Comparison of ENCODE assay signal across 7 cellular contexts in the genomic region with DNA sequence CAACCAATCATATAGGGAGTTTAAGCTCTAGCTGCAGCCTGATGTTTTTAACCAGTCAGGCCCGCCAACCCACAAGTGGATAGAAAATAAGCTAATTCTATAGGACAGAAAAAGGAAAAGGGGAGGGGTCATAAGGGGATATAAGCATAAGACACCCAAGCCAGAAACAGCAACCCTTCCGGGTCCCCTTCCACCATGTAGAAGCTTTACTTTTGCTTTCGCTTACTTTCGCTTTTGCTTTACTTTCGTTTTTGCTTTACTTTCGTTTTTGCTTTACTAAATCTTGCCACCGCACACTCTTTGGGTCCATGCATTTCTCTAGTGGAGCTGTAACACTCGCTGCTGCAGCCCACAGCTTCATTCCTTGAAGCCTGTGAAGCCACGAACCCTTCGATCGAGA.
DNase-seq lines count a peak whose midpoint lies in the region; ATAC-seq and TF ChIP-seq lines count a peak whose summit lies in the region.
"Not testable (repeated sequence)": the region's sequence is repeated elsewhere in the genome, so short reads cannot be mapped to it uniquely, and the experiment has no call there.

No MANE protein-coding gene starts in this region.

- POLR2A ChIA-PET in PC-9 (lab: Charles Lee; ENCODE audit: unreplicated experiment); activated CD8-positive, alpha-beta T cell treated with anti-CD3 and anti-CD28 coated beads for 36 hours (lab: Charles Lee): not testable (repeated sequence)

- not testable (repeated sequence) for H3F3A ChIP-seq in PC-9 (ENCODE audit: insufficient read depth, low read depth)

- peak; percentile 1 for DNase-seq in EH (ENCODE audit: low read depth)
- DNase-seq in M059J (ENCODE audit: low read depth), result peak; percentile 50
- DNase-seq in PC-9, result peak in 1 of 2 experiments; percentile 3
- DNase-seq in activated CD8-positive, alpha-beta T cell treated with anti-CD3 and anti-CD28 coated beads for 36 hours, result peak; percentile 21
- DNase-seq in immature natural killer cell, result peak in 2 of 3 donors; percentile 6 to 45

- H3K27ac ChIP-seq in PC-9, result not testable (repeated sequence)

- intact Hi-C loops in PC-9 (cut with micrococcal nuclease; ENCODE audit: unreplicated experiment); activated CD8-positive, alpha-beta T cell treated with anti-CD3 and anti-CD28 coated beads for 36 hours (cut with micrococcal nuclease): not testable (repeated sequence)

- TF ChIP-seq CTCF in PC-9 (conservative IDR thresholded peaks at IDR 0.05); activated CD8-positive, alpha-beta T cell treated with anti-CD3 and anti-CD28 coated beads for 36 hours (IDR thresholded peaks at IDR 0.05): not testable (repeated sequence)

- not testable (repeated sequence) for H3K9me3 ChIP-seq in PC-9 (ENCODE audit: insufficient read depth, low read depth)

- peak overlapping the region; percentile 78 for H3K4me2 ChIP-seq in PC-9

- not testable (repeated sequence) for H3K27me3 ChIP-seq in PC-9 (ENCODE audit: insufficient read depth, low read depth)

- H3K4me1 Mint-ChIP-seq in activated CD8-positive, alpha-beta T cell treated with anti-CD3 and anti-CD28 coated beads for 36 hours (ENCODE audit: low read depth); immature natural killer cell: not testable (repeated sequence)

- H4K20me1 ChIP-seq in PC-9 (ENCODE audit: insufficient read depth), result not testable (repeated sequence)

- not testable (repeated sequence) for H3K4me1 ChIP-seq in PC-9 (replicated peaks; ENCODE audit: insufficient read depth)

- peak overlapping the region; percentile 42 for H3K4me3 Mint-ChIP-seq in activated CD8-positive, alpha-beta T cell treated with anti-CD3 and anti-CD28 coated beads for 36 hours
- H3K4me3 Mint-ChIP-seq in immature natural killer cell, result peak overlapping the region in 4 of 5 donors; percentile 34 to 82 (median 65)

- not testable (repeated sequence) for H3K9me3 Mint-ChIP-seq in activated CD8-positive, alpha-beta T cell treated with anti-CD3 and anti-CD28 coated beads for 36 hours; immature natural killer cell

- not testable (repeated sequence) for H3K27me3 Mint-ChIP-seq in activated CD8-positive, alpha-beta T cell treated with anti-CD3 and anti-CD28 coated beads for 36 hours; immature natural killer cell (ENCODE audit: low read depth in 3 of 3)

- CTCF ChIA-PET in PC-9 (lab: Charles Lee), result not testable (repeated sequence)
- CTCF ChIA-PET in activated CD8-positive, alpha-beta T cell treated with anti-CD3 and anti-CD28 coated beads for 36 hours (lab: Charles Lee), result interaction anchor here (1.0 to 1.8 kb wide), 4 partner anchors 11 to 183 kb away, joined by 3 to 6 read pairs (median 4); partner anchors contain the start of gene IGSF11

- not testable (repeated sequence) for BruUV-seq in PC-9 (replicated peaks; lab: Mats Ljungman, UMichigan)

- H3K27ac Mint-ChIP-seq in activated CD8-positive, alpha-beta T cell treated with anti-CD3 and anti-CD28 coated beads for 36 hours, result peak overlapping the region; percentile 14
- peak overlapping the region in 4 of 6 donors; percentile 33 to 68 (median 59) for H3K27ac Mint-ChIP-seq in immature natural killer cell

- ATAC-seq in GM21381 (IDR thresholded peaks at IDR 0.05; ENCODE audit: unreplicated experiment) (peak; percentile 94), HG03066 (IDR thresholded peaks at IDR 0.05; ENCODE audit: low read depth, unreplicated experiment) (peak; percentile 88)
- ATAC-seq in activated CD8-positive, alpha-beta T cell treated with anti-CD3 and anti-CD28 coated beads for 36 hours, result peak; percentile 58

- not testable (repeated sequence) for H3K79me2 ChIP-seq in PC-9 (ENCODE audit: low read depth)

- H3K9me2 ChIP-seq in PC-9 (ENCODE audit: insufficient read depth), result not testable (repeated sequence)

- H3K36me3 ChIP-seq in PC-9 (ENCODE audit: low read depth), result not testable (repeated sequence)

- peak overlapping the region; percentile 90 for H2AFZ ChIP-seq in PC-9

- H3K36me3 Mint-ChIP-seq in activated CD8-positive, alpha-beta T cell treated with anti-CD3 and anti-CD28 coated beads for 36 hours (ENCODE audit: low read depth); immature natural killer cell: not testable (repeated sequence)

- peak overlapping the region; percentile 64 for H3K4me3 ChIP-seq in PC-9
